In genomic region chr1:221429262-221429661, GRCh38 we compare ENCODE assay signal across 23 cellular contexts.
DNase-seq lines count a peak whose midpoint lies in the region; ATAC-seq and TF ChIP-seq lines count a peak whose summit lies in the region.
"Had no signal": no experiment of that assay in that cellular context is flagged by ENCODE, and none has a peak within 500 bp of the region (broad histone marks: within the 10 kb centered on the region; RNA-seq: fewer than 3 reads in every experiment).

No MANE protein-coding gene starts in this region.

- ATAC-seq in stimulated activated memory B cell treated with anti-CD40 and anti-IgM and Interleukin-4, amounts not matched to agents 10 μg/mL and 1 μg/mL and 100 μg/mL, for 72 hours, result no peak
- no peak for ATAC-seq in upper lobe of left lung (ENCODE audit: low FRiP score in 2 of 2)
- ATAC-seq: body of pancreas; natural killer cell; stimulated activated naive B cell treated with anti-CD40 and anti-IgM and Interleukin-4, amounts not matched to agents 10 μg/mL and 1 μg/mL and 100 μg/mL, for 72 hours had no signal

- peaks cover 0 to 5% (median 0%) of the 10 kb centered on the region in 4 donors for H3K4me1 ChIP-seq in upper lobe of left lung

- H3K36me3 Mint-ChIP-seq in stimulated activated memory B cell treated with anti-CD40 and anti-IgM and Interleukin-4, amounts not matched to agents 10 μg/mL and 1 μg/mL and 100 μg/mL, for 72 hours, result no peaks in the 10 kb centered on the region
- H3K36me3 Mint-ChIP-seq in activated naive CD4-positive, alpha-beta T cell treated with anti-CD3 and anti-CD28 coated beads, Interleukin-2, amount 10 ng/mL, durations not matched to agents 7 days and 5 days, result no peaks in the 10 kb centered on the region
- H3K36me3 Mint-ChIP-seq: memory B cell; stimulated activated naive B cell treated with anti-CD40 and anti-IgM and Interleukin-4, amounts not matched to agents 10 μg/mL and 1 μg/mL and 100 μg/mL, for 72 hours had no signal

- H3K9me3 Mint-ChIP-seq in stimulated activated memory B cell treated with anti-CD40 and anti-IgM and Interleukin-4, amounts not matched to agents 10 μg/mL and 1 μg/mL and 100 μg/mL, for 72 hours, result peaks cover 12% of the 10 kb centered on the region
- H3K9me3 Mint-ChIP-seq in activated naive CD4-positive, alpha-beta T cell treated with anti-CD3 and anti-CD28 coated beads, Interleukin-2, amount 10 ng/mL, durations not matched to agents 7 days and 5 days, result no peaks in the 10 kb centered on the region

- no peaks in the 10 kb centered on the region for H3K27me3 ChIP-seq in upper lobe of left lung
- H3K27me3 ChIP-seq: body of pancreas had no signal

- TF ChIP-seq POLR2A in NB4 (IDR thresholded peaks at IDR 0.05; ENCODE audit: extremely low read depth, insufficient read length), result no peak
- TF ChIP-seq POLR2A in upper lobe of left lung (IDR thresholded peaks at IDR 0.05), result no peak

- CTCF ChIA-PET in activated naive CD4-positive, alpha-beta T cell treated with anti-CD3 and anti-CD28 coated beads, Interleukin-2, amount 10 ng/mL, durations not matched to agents 7 days and 5 days (lab: Charles Lee), result no interaction called here

- no peaks in the 10 kb centered on the region for H3K4me1 Mint-ChIP-seq in stimulated activated memory B cell treated with anti-CD40 and anti-IgM and Interleukin-4, amounts not matched to agents 10 μg/mL and 1 μg/mL and 100 μg/mL, for 72 hours
- H3K4me1 Mint-ChIP-seq in activated naive CD4-positive, alpha-beta T cell treated with anti-CD3 and anti-CD28 coated beads, Interleukin-2, amount 10 ng/mL, durations not matched to agents 7 days and 5 days, result no peaks in the 10 kb centered on the region
- H3K4me1 Mint-ChIP-seq: memory B cell; natural killer cell; stimulated activated naive B cell treated with anti-CD40 and anti-IgM and Interleukin-4, amounts not matched to agents 10 μg/mL and 1 μg/mL and 100 μg/mL, for 72 hours had no signal

- WGBS in upper lobe of left lung, 2 donors, result 63 to 64% methylated on average over 1 of the region's 1 CpG

- peaks cover 0 to 11% (median 4%) of the 10 kb centered on the region in 4 donors for H3K9me3 ChIP-seq in upper lobe of left lung
- H3K9me3 ChIP-seq: body of pancreas had no signal

- no peak overlapping the region for H3K27ac ChIP-seq in upper lobe of left lung
- H3K27ac ChIP-seq: body of pancreas, C4-2B had no signal

- H3K4me3 ChIP-seq in NB4 (ENCODE audit: low read depth, low read length), result no peak overlapping the region
- H3K4me3 ChIP-seq in cardiac fibroblast (replicated peaks in 1 of 2; ENCODE audit: low read depth in 2 of 2, low read length in 2 of 2), result no peak overlapping the region
- H3K4me3 ChIP-seq in upper lobe of left lung, result no peak overlapping the region
- H3K4me3 ChIP-seq: body of pancreas had no signal

- H3K36me3 ChIP-seq in upper lobe of left lung, result no peaks in the 10 kb centered on the region

- no peak overlapping the region for H3K4me3 Mint-ChIP-seq in stimulated activated memory B cell treated with anti-CD40 and anti-IgM and Interleukin-4, amounts not matched to agents 10 μg/mL and 1 μg/mL and 100 μg/mL, for 72 hours
- no peak overlapping the region for H3K4me3 Mint-ChIP-seq in activated naive CD4-positive, alpha-beta T cell treated with anti-CD3 and anti-CD28 coated beads, Interleukin-2, amount 10 ng/mL, durations not matched to agents 7 days and 5 days
- H3K4me3 Mint-ChIP-seq: dendritic cell treated with granulocyte-macrophage colony-stimulating factor and Interleukin-4, amounts not matched to agents 40 ng/mL and 50 ng/mL, for 4 days; memory B cell; natural killer cell; stimulated activated naive B cell treated with anti-CD40 and anti-IgM and Interleukin-4, amounts not matched to agents 10 μg/mL and 1 μg/mL and 100 μg/mL, for 72 hours had no signal

- H3K27me3 Mint-ChIP-seq in stimulated activated memory B cell treated with anti-CD40 and anti-IgM and Interleukin-4, amounts not matched to agents 10 μg/mL and 1 μg/mL and 100 μg/mL, for 72 hours, result peaks cover 7% of the 10 kb centered on the region
- peaks cover 6% of the 10 kb centered on the region for H3K27me3 Mint-ChIP-seq in activated naive CD4-positive, alpha-beta T cell treated with anti-CD3 and anti-CD28 coated beads, Interleukin-2, amount 10 ng/mL, durations not matched to agents 7 days and 5 days
- H3K27me3 Mint-ChIP-seq: dendritic cell treated with granulocyte-macrophage colony-stimulating factor and Interleukin-4, amounts not matched to agents 40 ng/mL and 50 ng/mL, for 4 days; memory B cell had no signal

- peak; percentile 27 for DNase-seq in NOMO-1 treated with DMSO at 0.1 percent for 48 hours (lab: John Stamatoyannopoulos, UW; ENCODE audit: unreplicated experiment)
- no peak for DNase-seq in NOMO-1 treated with dmso at 0.1 percent for 144 hours (lab: John Stamatoyannopoulos, UW; ENCODE audit: unreplicated experiment)
- peak; percentile 12 for DNase-seq in NB4 (ENCODE audit: low read depth)
- DNase-seq in cardiac fibroblast (ENCODE audit: low read depth in 2 of 2), result peak; percentile 39 to 71
- DNase-seq in renal cortical epithelial cell (ENCODE audit: low read depth), result peak; percentile 25
- DNase-seq in upper lobe of left lung, result no peak
- no peak for DNase-seq in activated naive CD4-positive, alpha-beta T cell treated with anti-CD3 and anti-CD28 coated beads, Interleukin-2, amount 10 ng/mL, durations not matched to agents 7 days and 5 days
- DNase-seq: 8988T; activated naive CD4-positive, alpha-beta T cell; activated T-cell treated with anti-CD3 and anti-CD28 coated beads for 4 hours; body of pancreas; DND-41; H7; natural killer cell; NCI-H187 treated with DMSO at 0.1 percent for 48 hours; NCI-H510A treated with DMSO at 0.1 percent for 48 hours; SK-N-SH; small intestine; stimulated activated naive B cell treated with anti-CD40 and anti-IgM and Interleukin-4, amounts not matched to agents 10 μg/mL and 1 μg/mL and 100 μg/mL, for 72 hours had no signal

- no peak overlapping the region for H3K27ac Mint-ChIP-seq in stimulated activated memory B cell treated with anti-CD40 and anti-IgM and Interleukin-4, amounts not matched to agents 10 μg/mL and 1 μg/mL and 100 μg/mL, for 72 hours
- H3K27ac Mint-ChIP-seq in activated naive CD4-positive, alpha-beta T cell treated with anti-CD3 and anti-CD28 coated beads, Interleukin-2, amount 10 ng/mL, durations not matched to agents 7 days and 5 days, result no peak overlapping the region
- H3K27ac Mint-ChIP-seq: dendritic cell treated with granulocyte-macrophage colony-stimulating factor and Interleukin-4, amounts not matched to agents 40 ng/mL and 50 ng/mL, for 4 days; memory B cell; natural killer cell; stimulated activated naive B cell treated with anti-CD40 and anti-IgM and Interleukin-4, amounts not matched to agents 10 μg/mL and 1 μg/mL and 100 μg/mL, for 72 hours had no signal

- no peak for TF ChIP-seq EP300 in upper lobe of left lung (IDR thresholded peaks at IDR 0.05)

- TF ChIP-seq CTCF in NB4 (IDR thresholded peaks at IDR 0.05; ENCODE audit: low read depth, low read length) (no peak), cardiac fibroblast (IDR thresholded peaks at IDR 0.05; ENCODE audit: low read depth, low read length) (no peak), upper lobe of left lung (IDR thresholded peaks at IDR 0.05) (no peak)

Comparison
In these comparisons a context has a peak if more than half of its experiments do, and no peak if none do; other contexts are left out.
1. DNase-seq: peak in NOMO-1 treated with DMSO at 0.1 percent for 48 hours (single experiment), NB4 (single experiment), cardiac fibroblast (2 of 2) and renal cortical epithelial cell (single experiment); none in NOMO-1 treated with dmso at 0.1 percent for 144 hours (single experiment), upper lobe of left lung (0 of 2) and activated naive CD4-positive, alpha-beta T cell treated with anti-CD3 and anti-CD28 coated beads, Interleukin-2, amount 10 ng/mL, durations not matched to agents 7 days and 5 days (single experiment).